In genomic region chr13:92613921-92614320, GRCh38 we compare ENCODE assay signal across 7 cellular contexts.
"Had no signal": no experiment of that assay in that cellular context is flagged by ENCODE, and none has a peak within 500 bp of the region (broad histone marks: within the 10 kb centered on the region; RNA-seq: fewer than 3 reads in every experiment).

No MANE protein-coding gene starts in this region.

- FAIRE-seq: HepG2, HTR-8/SVneo had no signal

- H3K27ac ChIP-seq: HL-60, KMS-11 had no signal

- DNase-seq: IMR-90, KBM-7, KG1 had no signal

- H3K4me2 ChIP-seq: KMS-11 had no signal

- H3K9ac ChIP-seq: KMS-11 had no signal

- ATAC-seq: HepG2 had no signal
